Comparison of ENCODE assay signal across 3 cellular contexts in the genomic region with DNA sequence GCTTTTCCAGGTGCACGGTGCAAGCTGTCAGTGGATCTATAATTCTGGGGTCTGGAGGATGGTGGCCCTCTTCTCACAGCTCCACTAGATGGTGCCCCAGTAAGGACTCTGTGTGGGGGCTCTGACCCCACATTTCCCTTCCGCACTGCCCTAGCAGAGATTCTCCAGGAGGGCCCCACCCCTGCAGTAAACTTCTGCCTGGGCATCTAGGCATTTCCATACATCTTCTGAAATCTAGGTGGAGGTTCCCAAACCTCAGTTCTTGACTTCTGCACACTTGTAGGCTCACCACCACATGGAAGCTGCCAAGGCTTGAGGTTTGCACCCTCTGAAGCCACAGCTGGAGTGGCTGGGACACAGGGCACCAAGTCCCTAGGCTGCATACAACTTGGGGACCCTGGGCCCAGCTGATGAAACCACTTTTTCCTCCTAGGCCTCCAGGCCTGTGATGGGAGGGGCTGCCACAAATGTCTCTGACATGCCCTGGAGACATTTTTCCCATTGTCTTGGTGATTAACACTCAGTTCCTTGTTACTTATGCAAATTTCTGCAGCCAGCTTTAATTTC. TPM values are rescaled to one million over a fixed set of nuclear protein-coding genes. Genes with fewer than 3 reads are reported as not detected.
"Had no signal": no experiment of that assay in that cellular context is flagged by ENCODE, and none has a peak within 500 bp of the region (broad histone marks: within the 10 kb centered on the region; RNA-seq: fewer than 3 reads in every experiment).

No MANE protein-coding gene starts in this region.

RNA-seq across cellular contexts. Expression of gene FGR, which starts 45.3 kb away (rescaled TPM):
- total RNA-seq: LHCN-M2, MCF 10A, NCI-H460 had no signal
